16 cellular contexts compared by ENCODE assay signal in genomic region chr3:40968666-40969065, GRCh38.
A peak's percentile ranks its signal among the peaks of the same experiment; 100 is the strongest.
DNase-seq lines count a peak whose midpoint lies in the region; ATAC-seq and TF ChIP-seq lines count a peak whose summit lies in the region.
"Had no signal": no experiment of that assay in that cellular context is flagged by ENCODE, and none has a peak within 500 bp of the region (broad histone marks: within the 10 kb centered on the region; RNA-seq: fewer than 3 reads in every experiment).

No MANE protein-coding gene starts in this region.

- H3K36me3 ChIP-seq in KMS-11 (ENCODE audit: insufficient read depth), result no peaks in the 10 kb centered on the region
- H3K36me3 ChIP-seq: HAP-1, MG63 had no signal

- H3K4me3 Mint-ChIP-seq in activated CD8-positive, alpha-beta memory T cell treated with anti-CD3 and anti-CD28 coated beads, Interleukin-2, amount 10 ng/mL, durations not matched to agents 7 days and 5 days, result no peak overlapping the region
- H3K4me3 Mint-ChIP-seq in activated T-helper 17 cell treated with anti-CD3 and anti-CD28 coated beads, Interleukin-2, amount 50 U/mL, for 72 hours, result no peak overlapping the region
- H3K4me3 Mint-ChIP-seq in stimulated activated memory B cell treated with anti-CD40 and anti-IgM and Interleukin-4, amounts not matched to agents 10 μg/mL and 1 μg/mL and 100 μg/mL, for 72 hours, result no peak overlapping the region

- no peaks in the 10 kb centered on the region for H4K20me1 ChIP-seq in KMS-11 (ENCODE audit: insufficient read depth)

- H2AFZ ChIP-seq in KMS-11 (ENCODE audit: low read depth), result peak overlapping the region; percentile 10; the same call in 1 of the 2 replicates

- H3K27ac Mint-ChIP-seq in activated CD8-positive, alpha-beta memory T cell treated with anti-CD3 and anti-CD28 coated beads, Interleukin-2, amount 10 ng/mL, durations not matched to agents 7 days and 5 days, result peak overlapping the region; percentile 14
- peak overlapping the region; percentile 98 for H3K27ac Mint-ChIP-seq in activated T-helper 17 cell treated with anti-CD3 and anti-CD28 coated beads, Interleukin-2, amount 50 U/mL, for 72 hours
- H3K27ac Mint-ChIP-seq in stimulated activated memory B cell treated with anti-CD40 and anti-IgM and Interleukin-4, amounts not matched to agents 10 μg/mL and 1 μg/mL and 100 μg/mL, for 72 hours, result peak overlapping the region; percentile 92

- H3K4me3 ChIP-seq in KMS-11 (IDR thresholded peaks at IDR 0.05; ENCODE audit: insufficient read depth, low read depth, low read length), result no peak overlapping the region
- H3K4me3 ChIP-seq: A549, HAP-1, MG63 had no signal

- H3K4me2 ChIP-seq in KMS-11, result peak overlapping the region; percentile 43
- H3K4me2 ChIP-seq: A549 had no signal

- no peak for DNase-seq in activated CD8-positive, alpha-beta memory T cell treated with anti-CD3 and anti-CD28 coated beads, Interleukin-2, amount 10 ng/mL, durations not matched to agents 7 days and 5 days
- DNase-seq in activated CD8-positive, alpha-beta memory T cell treated with anti-CD3 and anti-CD28 coated beads, Interleukin-2, amount 50 U/mL, for 48 hours, result no peak
- no peak for DNase-seq in activated T-cell treated with anti-CD3 and anti-CD28 coated beads, Interleukin-2, amount 50 U/mL, for 1 hour
- no peak for DNase-seq in NCI-H2171 (lab: John Stamatoyannopoulos, UW)
- DNase-seq: C1 segment of cervical spinal cord, DMS 273 treated with DMSO at 0.1 percent for 48 hours, MG63, NCI-H187 treated with DMSO at 0.1 percent for 48 hours, NCI-H526 treated with DMSO at 0.1 percent for 48 hours, SIG-M5 had no signal

- H3K4me1 Mint-ChIP-seq in activated CD8-positive, alpha-beta memory T cell treated with anti-CD3 and anti-CD28 coated beads, Interleukin-2, amount 10 ng/mL, durations not matched to agents 7 days and 5 days, result peaks cover 59% of the 10 kb centered on the region
- H3K4me1 Mint-ChIP-seq in activated T-helper 17 cell treated with anti-CD3 and anti-CD28 coated beads, Interleukin-2, amount 50 U/mL, for 72 hours, result peaks cover 18% of the 10 kb centered on the region
- H3K4me1 Mint-ChIP-seq in stimulated activated memory B cell treated with anti-CD40 and anti-IgM and Interleukin-4, amounts not matched to agents 10 μg/mL and 1 μg/mL and 100 μg/mL, for 72 hours, result peaks cover 64% of the 10 kb centered on the region

- H3K9me3 Mint-ChIP-seq in activated CD8-positive, alpha-beta memory T cell treated with anti-CD3 and anti-CD28 coated beads, Interleukin-2, amount 10 ng/mL, durations not matched to agents 7 days and 5 days (ENCODE audit: low read depth), result peaks cover 2% of the 10 kb centered on the region
- no peaks in the 10 kb centered on the region for H3K9me3 Mint-ChIP-seq in activated T-helper 17 cell treated with anti-CD3 and anti-CD28 coated beads, Interleukin-2, amount 50 U/mL, for 72 hours
- peaks cover 2% of the 10 kb centered on the region for H3K9me3 Mint-ChIP-seq in stimulated activated memory B cell treated with anti-CD40 and anti-IgM and Interleukin-4, amounts not matched to agents 10 μg/mL and 1 μg/mL and 100 μg/mL, for 72 hours

- H3K9ac ChIP-seq in KMS-11, result no peak overlapping the region

- peaks cover 17% of the 10 kb centered on the region for H3K27me3 Mint-ChIP-seq in activated CD8-positive, alpha-beta memory T cell treated with anti-CD3 and anti-CD28 coated beads, Interleukin-2, amount 10 ng/mL, durations not matched to agents 7 days and 5 days
- peaks cover 26% of the 10 kb centered on the region for H3K27me3 Mint-ChIP-seq in activated T-helper 17 cell treated with anti-CD3 and anti-CD28 coated beads, Interleukin-2, amount 50 U/mL, for 72 hours
- no peaks in the 10 kb centered on the region for H3K27me3 Mint-ChIP-seq in stimulated activated memory B cell treated with anti-CD40 and anti-IgM and Interleukin-4, amounts not matched to agents 10 μg/mL and 1 μg/mL and 100 μg/mL, for 72 hours

- ATAC-seq in activated CD8-positive, alpha-beta memory T cell treated with anti-CD3 and anti-CD28 coated beads, Interleukin-2, amount 10 ng/mL, durations not matched to agents 7 days and 5 days, result no peak
- ATAC-seq in activated T-helper 17 cell treated with anti-CD3 and anti-CD28 coated beads, Interleukin-2, amount 50 U/mL, for 72 hours (replicated peaks), result no peak
- no peak for ATAC-seq in stimulated activated memory B cell treated with anti-CD40 and anti-IgM and Interleukin-4, amounts not matched to agents 10 μg/mL and 1 μg/mL and 100 μg/mL, for 72 hours
- ATAC-seq in GM21576 (IDR thresholded peaks at IDR 0.05; ENCODE audit: unreplicated experiment), result no peak
- ATAC-seq: A549 had no signal

- no peak for TF ChIP-seq CTCF in KMS-11 (conservative IDR thresholded peaks at IDR 0.05; ENCODE audit: low read depth, low read length)

- H3K79me2 ChIP-seq in KMS-11 (ENCODE audit: insufficient read depth, low read depth), result no peaks in the 10 kb centered on the region

- CTCF ChIA-PET in activated CD8-positive, alpha-beta memory T cell treated with anti-CD3 and anti-CD28 coated beads, Interleukin-2, amount 10 ng/mL, durations not matched to agents 7 days and 5 days (lab: Charles Lee), result no interaction called here

- peaks cover 31% of the 10 kb centered on the region for H3K36me3 Mint-ChIP-seq in activated CD8-positive, alpha-beta memory T cell treated with anti-CD3 and anti-CD28 coated beads, Interleukin-2, amount 10 ng/mL, durations not matched to agents 7 days and 5 days
- peaks cover 9% of the 10 kb centered on the region for H3K36me3 Mint-ChIP-seq in activated T-helper 17 cell treated with anti-CD3 and anti-CD28 coated beads, Interleukin-2, amount 50 U/mL, for 72 hours (ENCODE audit: low read depth)
- H3K36me3 Mint-ChIP-seq in stimulated activated memory B cell treated with anti-CD40 and anti-IgM and Interleukin-4, amounts not matched to agents 10 μg/mL and 1 μg/mL and 100 μg/mL, for 72 hours, result peaks cover 15% of the 10 kb centered on the region

- H3K4me1 ChIP-seq in KMS-11 (ENCODE audit: low read depth, poor library complexity, severe bottlenecking), result peaks cover 70% of the 10 kb centered on the region
- H3K4me1 ChIP-seq: HAP-1 had no signal

- no peaks in the 10 kb centered on the region for H3K27me3 ChIP-seq in KMS-11 (ENCODE audit: insufficient read depth, low read depth)
- H3K27me3 ChIP-seq: MG63 had no signal

- H3K27ac ChIP-seq in KMS-11, result peak overlapping the region; percentile 97
- H3K27ac ChIP-seq: A549 had no signal

Comparison
In these comparisons a context has a peak if more than half of its experiments do, and no peak if none do; other contexts are left out.
1. H3K27ac Mint-ChIP-seq: peak in every context shown above with its lines; median percentile 98 in activated T-helper 17 cell treated with anti-CD3 and anti-CD28 coated beads, Interleukin-2, amount 50 U/mL, for 72 hours; 92 in stimulated activated memory B cell treated with anti-CD40 and anti-IgM and Interleukin-4, amounts not matched to agents 10 μg/mL and 1 μg/mL and 100 μg/mL, for 72 hours; 14 in activated CD8-positive, alpha-beta memory T cell treated with anti-CD3 and anti-CD28 coated beads, Interleukin-2, amount 10 ng/mL, durations not matched to agents 7 days and 5 days.